8 cellular contexts compared by ENCODE assay signal in the genomic region with DNA sequence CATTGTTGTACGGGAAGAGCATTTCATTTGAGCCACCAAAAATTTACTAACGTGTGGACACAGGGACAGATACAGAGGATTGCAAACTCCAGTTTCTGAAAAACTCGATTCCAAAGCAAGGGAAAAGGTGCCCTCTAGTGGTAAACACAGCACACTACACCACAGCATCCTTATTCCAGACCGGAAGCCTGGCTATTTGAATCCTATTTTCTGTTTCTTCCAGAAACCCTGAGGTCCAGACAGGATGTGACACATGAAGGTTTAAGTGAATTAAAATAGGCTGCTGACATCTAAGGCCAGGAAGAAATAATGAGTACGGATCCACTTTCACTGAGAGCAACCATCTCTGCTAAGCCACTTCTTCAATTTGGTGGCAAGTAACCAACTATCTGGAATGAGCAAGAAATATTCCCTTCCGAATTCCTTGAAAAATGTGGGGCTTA. TPM values are rescaled to one million over a fixed set of nuclear protein-coding genes. Genes with fewer than 3 reads are reported as not detected.
A peak's percentile ranks its signal among the peaks of the same experiment; 100 is the strongest.
DNase-seq lines count a peak whose midpoint lies in the region; ATAC-seq and TF ChIP-seq lines count a peak whose summit lies in the region.

No MANE protein-coding gene starts in this region.

- peak; percentile 88 for DNase-seq in ELR (ENCODE audit: low read depth)
- DNase-seq in HT-29 (ENCODE audit: low spot score) = peak; percentile 74
- peak; percentile 75 for DNase-seq in OCI-LY7 (ENCODE audit: low spot score)
- DNase-seq in activated naive CD4-positive, alpha-beta T cell treated with anti-CD3 and anti-CD28 coated beads, Interleukin-2, amount 10 ng/mL, durations not matched to agents 7 days and 5 days = peak; percentile 59
- DNase-seq in glomerular visceral epithelial cell (ENCODE audit: extremely low spot score) = peak; percentile 72
- no peak for DNase-seq in activated CD4-positive, CD25-positive, alpha-beta regulatory T cell treated with anti-CD3 and anti-CD28 coated beads, Interleukin-2, amount 50 U/mL, for 72 hours

- no peak overlapping the region for H3K4me3 Mint-ChIP-seq in activated naive CD4-positive, alpha-beta T cell treated with anti-CD3 and anti-CD28 coated beads, Interleukin-2, amount 10 ng/mL, durations not matched to agents 7 days and 5 days

- H3K9ac ChIP-seq in parathyroid adenoma = no peak overlapping the region

- BruUV-seq in OCI-LY7 (replicated peaks; lab: Mats Ljungman, UMichigan) = no TSS peak

- intact Hi-C loops in OCI-LY7 (cut with micrococcal nuclease; ENCODE audit: unreplicated experiment) = loop anchor here (1.0 to 5.0 kb wide), 4 partner anchors 23 to 515 kb away; no protein-coding TSS in a partner anchor

- H4K20me1 ChIP-seq in OCI-LY7 (ENCODE audit: insufficient read depth, low read length) = no peaks in the 10 kb centered on the region

- H3K36me3 Mint-ChIP-seq in activated naive CD4-positive, alpha-beta T cell treated with anti-CD3 and anti-CD28 coated beads, Interleukin-2, amount 10 ng/mL, durations not matched to agents 7 days and 5 days = no peaks in the 10 kb centered on the region

- H3K27ac Mint-ChIP-seq in activated naive CD4-positive, alpha-beta T cell treated with anti-CD3 and anti-CD28 coated beads, Interleukin-2, amount 10 ng/mL, durations not matched to agents 7 days and 5 days = no peak overlapping the region

- no peaks in the 10 kb centered on the region for H3K27me3 ChIP-seq in parathyroid adenoma (ENCODE audit: control insufficient read depth, insufficient read depth, low read length)

- no peaks in the 10 kb centered on the region for H3K9me3 Mint-ChIP-seq in activated naive CD4-positive, alpha-beta T cell treated with anti-CD3 and anti-CD28 coated beads, Interleukin-2, amount 10 ng/mL, durations not matched to agents 7 days and 5 days

- peak overlapping the region; percentile 88; the same call in 1 of the 2 replicates for H2AFZ ChIP-seq in OCI-LY7 (ENCODE audit: low read length)
- H2AFZ ChIP-seq in parathyroid adenoma = no peak overlapping the region

- H3K4me2 ChIP-seq in OCI-LY7 (ENCODE audit: low read length) (peak overlapping the region; percentile 64), parathyroid adenoma (ENCODE audit: low read length) (no peak overlapping the region)

- H3K79me2 ChIP-seq in OCI-LY7 (ENCODE audit: insufficient read depth, low read depth, low read length) = no peaks in the 10 kb centered on the region
- H3K79me2 ChIP-seq in parathyroid adenoma = no peaks in the 10 kb centered on the region

- peaks cover 28% of the 10 kb centered on the region for H3K4me1 ChIP-seq in OCI-LY7 (ENCODE audit: insufficient read depth, low read length, poor library complexity, severe bottlenecking)
- H3K4me1 ChIP-seq in parathyroid adenoma = no peaks in the 10 kb centered on the region

- H3K4me3 ChIP-seq in OCI-LY7 (ENCODE audit: low read depth, low read length, poor library complexity, severe bottlenecking) = peak overlapping the region; percentile 27
- H3K4me3 ChIP-seq in parathyroid adenoma (ENCODE audit: low read depth, low read length) = no peak overlapping the region

- peaks cover 26% of the 10 kb centered on the region for H3K27me3 Mint-ChIP-seq in activated naive CD4-positive, alpha-beta T cell treated with anti-CD3 and anti-CD28 coated beads, Interleukin-2, amount 10 ng/mL, durations not matched to agents 7 days and 5 days

- CTCF ChIA-PET in OCI-LY7 (lab: Charles Lee; ENCODE audit: unreplicated experiment) = interaction anchor here (1.5 to 2.0 kb wide), 2 partner anchors 23 to 515 kb away, joined by 6 to 15 read pairs; no protein-coding TSS in a partner anchor
- CTCF ChIA-PET in activated naive CD4-positive, alpha-beta T cell treated with anti-CD3 and anti-CD28 coated beads, Interleukin-2, amount 10 ng/mL, durations not matched to agents 7 days and 5 days (lab: Charles Lee) = interaction anchor here (0.7 to 5.6 kb wide), 10 partner anchors 16 to 521 kb away, joined by 3 to 43 read pairs (median 4); partner anchors contain the start of gene MYLIP

- no peak for ATAC-seq in GM21723 (IDR thresholded peaks at IDR 0.05; ENCODE audit: unreplicated experiment)

- H3K36me3 ChIP-seq in OCI-LY7 (ENCODE audit: insufficient read depth, low read length) = no peaks in the 10 kb centered on the region
- H3K36me3 ChIP-seq in parathyroid adenoma (ENCODE audit: control insufficient read depth, insufficient read depth, low read length) = no peaks in the 10 kb centered on the region

- H3K9me3 ChIP-seq in OCI-LY7 (ENCODE audit: low read length) (no peaks in the 10 kb centered on the region; the same call in 1 of the 2 replicates), parathyroid adenoma (ENCODE audit: control insufficient read depth, low read length) (no peaks in the 10 kb centered on the region)

- peak; percentile 99 for TF ChIP-seq CTCF in OCI-LY7 (conservative IDR thresholded peaks at IDR 0.05; ENCODE audit: low read length)
- peak; percentile 95 for TF ChIP-seq CTCF in parathyroid adenoma (IDR thresholded peaks at IDR 0.05)

- POLR2A ChIA-PET in OCI-LY7 (lab: Charles Lee) = interaction anchor here (0.7 to 1.8 kb wide), 4 partner anchors 60 to 513 kb away, joined by 3 to 11 read pairs (median 6); no protein-coding TSS in a partner anchor

- H3K4me1 Mint-ChIP-seq in activated naive CD4-positive, alpha-beta T cell treated with anti-CD3 and anti-CD28 coated beads, Interleukin-2, amount 10 ng/mL, durations not matched to agents 7 days and 5 days = no peaks in the 10 kb centered on the region

- H3K27ac ChIP-seq in OCI-LY7 (ENCODE audit: low read depth, low read length, poor library complexity, severe bottlenecking) (peak overlapping the region; percentile 87), parathyroid adenoma (no peak overlapping the region)

- no peaks in the 10 kb centered on the region for H3K9me2 ChIP-seq in OCI-LY7 (ENCODE audit: insufficient read depth, low read length)

RNA-seq across cellular contexts. Expression of gene GMPR, which starts 31.8 kb away (rescaled TPM):
- total RNA-seq in HT-29 (2014; rRNA removed; shearing (Covaris generic)) = 0.08 and 0.55 TPM in 2 replicates
- not detected in 2 replicates for total RNA-seq in OCI-LY7 (2014; rRNA removed; shearing (Covaris generic))
- total RNA-seq in OCI-LY7 (2022) = not detected in 2 replicates
